9 cellular contexts compared by ENCODE assay signal in the genomic region with DNA sequence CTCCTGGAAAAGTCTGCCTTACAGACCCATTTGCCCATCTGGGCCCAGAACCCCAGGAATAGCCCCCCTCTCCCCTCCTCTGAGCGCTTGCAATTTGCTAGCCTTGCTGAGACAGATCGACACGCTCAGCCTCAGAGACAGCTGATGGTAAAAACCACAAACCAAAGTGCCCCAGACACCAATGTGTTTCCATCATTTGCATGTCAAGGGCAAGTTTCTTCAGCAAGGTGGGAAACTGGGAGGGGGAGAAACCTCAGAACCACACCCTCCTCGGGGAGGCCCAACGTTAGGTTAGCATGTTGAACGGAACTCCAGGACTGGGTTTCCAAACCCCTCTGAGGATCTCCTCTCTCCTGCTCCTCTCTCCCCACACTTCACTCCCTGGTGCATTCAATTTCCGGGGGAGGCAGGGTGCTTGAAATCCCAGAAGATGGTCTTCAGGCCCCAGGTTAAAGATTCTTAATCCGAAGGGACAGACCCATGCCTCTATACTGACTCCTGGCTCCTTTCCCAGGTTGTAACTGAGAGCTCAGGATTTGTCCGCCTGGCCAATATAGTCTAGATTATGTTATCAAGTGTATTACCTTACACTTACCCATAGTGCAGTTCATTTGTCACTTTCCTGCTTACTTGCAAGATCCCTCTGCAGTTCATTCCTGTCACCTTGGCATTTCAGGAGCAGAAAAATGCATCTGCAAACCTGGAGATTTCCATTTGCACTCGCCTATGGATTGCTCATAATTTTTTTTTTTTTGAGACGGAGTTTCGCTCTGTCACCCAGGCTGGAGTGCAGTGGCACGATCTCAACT. TPM values are rescaled to one million over a fixed set of nuclear protein-coding genes. Genes with fewer than 3 reads are reported as not detected.
DNase-seq lines count a peak whose midpoint lies in the region; ATAC-seq and TF ChIP-seq lines count a peak whose summit lies in the region.
"Had no signal": no experiment of that assay in that cellular context is flagged by ENCODE, and none has a peak within 500 bp of the region (broad histone marks: within the 10 kb centered on the region; RNA-seq: fewer than 3 reads in every experiment).

No MANE protein-coding gene starts in this region.

- TF ChIP-seq EP300 in neural cell (conservative IDR thresholded peaks at IDR 0.05; ENCODE audit: poor library complexity, severe bottlenecking), result no peak

- H2AFZ ChIP-seq in neural cell (ENCODE audit: low read depth, low read length), result no peak overlapping the region

- H3K9me2 ChIP-seq in neural cell (ENCODE audit: insufficient read depth, low read length), result no peaks in the 10 kb centered on the region

- no peak for TF ChIP-seq RAD21 in neural cell (conservative IDR thresholded peaks at IDR 0.05)

- no peaks in the 10 kb centered on the region for H3K9me3 ChIP-seq in neural cell (ENCODE audit: low read length)
- H3K9me3 ChIP-seq: SJSA1 had no signal

- no peaks in the 10 kb centered on the region for H3F3A ChIP-seq in neural cell (ENCODE audit: insufficient read depth, low read length, poor library complexity, severe bottlenecking)

- peak overlapping the region; percentile 89 for H3K4me3 ChIP-seq in neural cell (ENCODE audit: low read length)

- TF ChIP-seq POLR2A in erythroblast (IDR thresholded peaks at IDR 0.05; ENCODE audit: low read length), result no peak

- H3K27me3 ChIP-seq in neural cell (ENCODE audit: insufficient read depth, low read depth, low read length), result no peaks in the 10 kb centered on the region
- H3K27me3 ChIP-seq: SJSA1 had no signal

- no peaks in the 10 kb centered on the region for H3K36me3 ChIP-seq in neural cell (ENCODE audit: insufficient read depth, low read length)

- H3K4me2 ChIP-seq in neural cell (ENCODE audit: low read length), result peak overlapping the region; percentile 88

- peak; percentile 67 for ATAC-seq in GM18498 (IDR thresholded peaks at IDR 0.05; ENCODE audit: unreplicated experiment)
- peak; percentile 55 for ATAC-seq in GM21825 (IDR thresholded peaks at IDR 0.05; ENCODE audit: unreplicated experiment)

- no peak for TF ChIP-seq CTCF in neural cell (IDR thresholded peaks at IDR 0.05; ENCODE audit: poor library complexity, severe bottlenecking)

- no peak overlapping the region for H3K9ac ChIP-seq in neural cell (ENCODE audit: low read length)

- H4K20me1 ChIP-seq in neural cell (ENCODE audit: insufficient read depth), result no peaks in the 10 kb centered on the region

- H3K79me2 ChIP-seq in neural cell (replicated peaks; ENCODE audit: insufficient read depth, low read length), result peaks cover 27% of the 10 kb centered on the region

- DNase-seq in NCI-H2171 treated with DMSO at 0.1 percent for 48 hours (lab: John Stamatoyannopoulos, UW) (peak; percentile 84), erythroblast (lab: John Stamatoyannopoulos, UW) (no peak), HUDEP-2 (lab: John Stamatoyannopoulos, UW; ENCODE audit: unreplicated experiment in 76 of 76) (no peak), nucleus accumbens (lab: John Stamatoyannopoulos, UW) (no peak)
- peak; percentile 37 for DNase-seq in activated gamma-delta T cell treated with anti-CD3 and anti-CD28 coated beads, Interleukin-2, amount 50 U/mL, for 16 hours (ENCODE audit: low read depth)

- no peak overlapping the region for H3K27ac ChIP-seq in neural cell (ENCODE audit: low read length)

TF ChIP-seq in neural cell, 6 proteins besides CTCF, POLR2A, EP300 and RAD21:
- TF ChIP-seq POLR2AphosphoS5 (IDR thresholded peaks at IDR 0.05), result no peak
TF ChIP-seq in neural cell: peak in this region for 0.

RNA-seq across cellular contexts. Expression of gene CUEDC1, which starts 1.3 kb away (rescaled TPM):
- 25.5 and 27.0 TPM in 2 replicates for polyA plus RNA-seq in neural cell
- 20.9 and 28.5 TPM in 2 replicates for polyA minus RNA-seq in neural cell

RNA-seq across cellular contexts. Expression of gene VEZF1, which starts 31.5 kb away (rescaled TPM):
- polyA plus RNA-seq in neural cell, result 54.7 and 64.6 TPM in 2 replicates
- 144 and 163 TPM in 2 replicates for polyA minus RNA-seq in neural cell

RNA-seq across cellular contexts. Expression of gene SRSF1, which starts 50.5 kb away (rescaled TPM):
- 357 and 380 TPM in 2 replicates for polyA plus RNA-seq in neural cell
- polyA minus RNA-seq in neural cell, result 376 and 408 TPM in 2 replicates

Comparison
In these comparisons a context has a peak if more than half of its experiments do, and no peak if none do; other contexts are left out.
1. DNase-seq: peak in NCI-H2171 treated with DMSO at 0.1 percent for 48 hours (single experiment) and activated gamma-delta T cell treated with anti-CD3 and anti-CD28 coated beads, Interleukin-2, amount 50 U/mL, for 16 hours (single experiment); none in erythroblast (0 of 2), HUDEP-2 (0 of 76) and nucleus accumbens (0 of 56).